14 cellular contexts compared by ENCODE assay signal in genomic region chr2:128773641-128774319, GRCh38.
"Had no signal": no experiment of that assay in that cellular context is flagged by ENCODE, and none has a peak within 500 bp of the region (broad histone marks: within the 10 kb centered on the region; RNA-seq: fewer than 3 reads in every experiment).

No MANE protein-coding gene starts in this region.

- H3K9me3 Mint-ChIP-seq: activated naive CD8-positive, alpha-beta T cell treated with anti-CD3 and anti-CD28 coated beads for 36 hours; activated T-helper 1 cell treated with anti-CD3 and anti-CD28 coated beads, Interleukin-12 subunit alpha, Interleukin-12 subunit beta, Interleukin-2, Interleukin-4 antibody, amounts not matched to agents 30 ng/mL and 10 ng/mL and 1 ng/mL, durations not matched to agents 14 hours and 24 hours and 36 hours; natural killer cell treated with Interleukin-12 subunit alpha and Interleukin-12 subunit beta and Interleukin-15 and Interleukin-18, amount 100 ng/mL, for 72 hours; stimulated activated effector memory CD8-positive, alpha-beta T cell treated with anti-CD3 and anti-CD28 coated beads, Interleukin-12 subunit alpha, Interleukin-12 subunit beta, amount 100 ng/mL, for 72 hours had no signal

- H3K27ac Mint-ChIP-seq: activated naive CD8-positive, alpha-beta T cell treated with anti-CD3 and anti-CD28 coated beads for 36 hours; activated T-helper 1 cell treated with anti-CD3 and anti-CD28 coated beads, Interleukin-12 subunit alpha, Interleukin-12 subunit beta, Interleukin-2, Interleukin-4 antibody, amounts not matched to agents 30 ng/mL and 10 ng/mL and 1 ng/mL, durations not matched to agents 14 hours and 24 hours and 36 hours; natural killer cell treated with Interleukin-12 subunit alpha and Interleukin-12 subunit beta and Interleukin-15 and Interleukin-18, amount 100 ng/mL, for 72 hours; stimulated activated effector memory CD8-positive, alpha-beta T cell treated with anti-CD3 and anti-CD28 coated beads, Interleukin-12 subunit alpha, Interleukin-12 subunit beta, amount 100 ng/mL, for 72 hours had no signal

- H3K4me3 Mint-ChIP-seq: activated naive CD8-positive, alpha-beta T cell treated with anti-CD3 and anti-CD28 coated beads for 36 hours; activated T-helper 1 cell treated with anti-CD3 and anti-CD28 coated beads, Interleukin-12 subunit alpha, Interleukin-12 subunit beta, Interleukin-2, Interleukin-4 antibody, amounts not matched to agents 30 ng/mL and 10 ng/mL and 1 ng/mL, durations not matched to agents 14 hours and 24 hours and 36 hours; natural killer cell treated with Interleukin-12 subunit alpha and Interleukin-12 subunit beta and Interleukin-15 and Interleukin-18, amount 100 ng/mL, for 72 hours; stimulated activated effector memory CD8-positive, alpha-beta T cell treated with anti-CD3 and anti-CD28 coated beads, Interleukin-12 subunit alpha, Interleukin-12 subunit beta, amount 100 ng/mL, for 72 hours had no signal

- ATAC-seq: lower lobe of right lung; natural killer cell treated with Interleukin-12 subunit alpha and Interleukin-12 subunit beta and Interleukin-15 and Interleukin-18, amount 100 ng/mL, for 72 hours; stimulated activated effector memory CD8-positive, alpha-beta T cell treated with anti-CD3 and anti-CD28 coated beads, Interleukin-12 subunit alpha, Interleukin-12 subunit beta, amount 100 ng/mL, for 72 hours had no signal

- H3K27me3 Mint-ChIP-seq: activated naive CD8-positive, alpha-beta T cell treated with anti-CD3 and anti-CD28 coated beads for 36 hours; natural killer cell treated with Interleukin-12 subunit alpha and Interleukin-12 subunit beta and Interleukin-15 and Interleukin-18, amount 100 ng/mL, for 72 hours had no signal

- H3K4me1 Mint-ChIP-seq: activated naive CD8-positive, alpha-beta T cell treated with anti-CD3 and anti-CD28 coated beads for 36 hours; stimulated activated effector memory CD8-positive, alpha-beta T cell treated with anti-CD3 and anti-CD28 coated beads, Interleukin-12 subunit alpha, Interleukin-12 subunit beta, amount 100 ng/mL, for 72 hours had no signal

- DNase-seq: activated CD4-positive, alpha-beta T cell treated with anti-CD3 and anti-CD28 coated beads for 1 hour; activated naive CD4-positive, alpha-beta T cell; activated naive CD8-positive, alpha-beta T cell treated with anti-CD3 and anti-CD28 coated beads for 36 hours; activated T-cell treated with anti-CD3 and anti-CD28 coated beads for 4 hours; amniotic stem cell; lower lobe of right lung; retina; stimulated activated CD4-positive, alpha-beta T cell treated with anti-CD3 and anti-CD28 coated beads, Interleukin-4, amount 100 ng/mL, for 24 hours; SW 1271; T-helper 2 cell; WERI-Rb-1 had no signal

- H3K36me3 Mint-ChIP-seq: activated naive CD8-positive, alpha-beta T cell treated with anti-CD3 and anti-CD28 coated beads for 36 hours; natural killer cell treated with Interleukin-12 subunit alpha and Interleukin-12 subunit beta and Interleukin-15 and Interleukin-18, amount 100 ng/mL, for 72 hours; stimulated activated effector memory CD8-positive, alpha-beta T cell treated with anti-CD3 and anti-CD28 coated beads, Interleukin-12 subunit alpha, Interleukin-12 subunit beta, amount 100 ng/mL, for 72 hours had no signal
